37 cellular contexts compared by ENCODE assay signal in genomic region chr19:50869479-50869878, GRCh38. TPM values are rescaled to one million over a fixed set of nuclear protein-coding genes. Genes with fewer than 3 reads are reported as not detected.
"Had no signal": no experiment of that assay in that cellular context is flagged by ENCODE, and none has a peak within 500 bp of the region (broad histone marks: within the 10 kb centered on the region; RNA-seq: fewer than 3 reads in every experiment).

No MANE protein-coding gene starts in this region.

- H3K4me3 ChIP-seq: heart right ventricle, hepatocyte, left ventricle myocardium inferior, neural progenitor cell, right atrium auricular region, right lobe of liver, smooth muscle cell, thyroid gland, transverse colon, upper lobe of left lung, vagina had no signal

- H3K9me3 ChIP-seq: heart right ventricle, left ventricle myocardium inferior, neutrophil, right atrium auricular region, right lobe of liver, testis, thyroid gland, transverse colon, upper lobe of left lung, vagina had no signal

- H3K36me3 Mint-ChIP-seq: memory B cell; natural killer cell; neural progenitor cell; stimulated activated memory B cell treated with anti-CD40 and anti-IgM and Interleukin-4, amounts not matched to agents 10 μg/mL and 1 μg/mL and 100 μg/mL, for 72 hours had no signal

- H3K27ac Mint-ChIP-seq: memory B cell; natural killer cell; nephron progenitor cell; neural progenitor cell; stimulated activated memory B cell treated with anti-CD40 and anti-IgM and Interleukin-4, amounts not matched to agents 10 μg/mL and 1 μg/mL and 100 μg/mL, for 72 hours; stimulated activated naive CD8-positive, alpha-beta T cell treated with anti-CD3 and anti-CD28 coated beads, Interleukin-15, amount 100 ng/mL, for 72 hours had no signal

- H3K27me3 ChIP-seq: right atrium auricular region, right lobe of liver, testis, thyroid gland, upper lobe of left lung, vagina had no signal

- H3K4me3 Mint-ChIP-seq: memory B cell; natural killer cell; nephron progenitor cell; neural progenitor cell; stimulated activated memory B cell treated with anti-CD40 and anti-IgM and Interleukin-4, amounts not matched to agents 10 μg/mL and 1 μg/mL and 100 μg/mL, for 72 hours; stimulated activated naive CD8-positive, alpha-beta T cell treated with anti-CD3 and anti-CD28 coated beads, Interleukin-15, amount 100 ng/mL, for 72 hours had no signal

- ATAC-seq: heart right ventricle; natural killer cell; right lobe of liver; stimulated activated memory B cell treated with anti-CD40 and anti-IgM and Interleukin-4, amounts not matched to agents 10 μg/mL and 1 μg/mL and 100 μg/mL, for 72 hours; stimulated activated naive CD8-positive, alpha-beta T cell treated with anti-CD3 and anti-CD28 coated beads, Interleukin-15, amount 100 ng/mL, for 72 hours had no signal

- H3K36me3 ChIP-seq: heart right ventricle, left ventricle myocardium inferior, neural progenitor cell, neutrophil, right atrium auricular region, right lobe of liver, thyroid gland, transverse colon, upper lobe of left lung, vagina had no signal

- H3K4me1 ChIP-seq: heart right ventricle, left ventricle myocardium inferior, neural progenitor cell, parathyroid adenoma, right atrium auricular region, right lobe of liver, testis, transverse colon, upper lobe of left lung, vagina had no signal

- H3K4me1 Mint-ChIP-seq: memory B cell; natural killer cell; nephron progenitor cell; neural progenitor cell; stimulated activated memory B cell treated with anti-CD40 and anti-IgM and Interleukin-4, amounts not matched to agents 10 μg/mL and 1 μg/mL and 100 μg/mL, for 72 hours; stimulated activated naive CD8-positive, alpha-beta T cell treated with anti-CD3 and anti-CD28 coated beads, Interleukin-15, amount 100 ng/mL, for 72 hours had no signal

- H3K9me3 Mint-ChIP-seq: memory B cell; natural killer cell; nephron progenitor cell; neural progenitor cell; stimulated activated naive CD8-positive, alpha-beta T cell treated with anti-CD3 and anti-CD28 coated beads, Interleukin-15, amount 100 ng/mL, for 72 hours had no signal

- DNase-seq: heart right ventricle; kidney; left ventricle myocardium inferior; midbrain; natural killer cell; nephron progenitor cell; occipital lobe; right lobe of liver; stimulated activated CD4-positive, alpha-beta T cell treated with anti-CD3 and anti-CD28 coated beads, Interleukin-1b, Interleukin-23, amount 100 ng/mL, for 48 hours; stimulated activated CD4-positive, alpha-beta T cell treated with anti-CD3 and anti-CD28 coated beads, Interleukin-2, amount 100 ng/mL, for 48 hours; stimulated activated CD4-positive, alpha-beta T cell treated with anti-CD3 and anti-CD28 coated beads, Interleukin-4, amount 100 ng/mL, for 4 hours; stimulated activated CD8-positive, alpha-beta memory T cell treated with anti-CD3 and anti-CD28 coated beads, Interleukin-4, amount 100 ng/mL, for 48 hours; stimulated activated naive CD4-positive, alpha-beta T cell treated with Interleukin-2 at 50 U/mL for 16 hours; stimulated activated naive CD8-positive, alpha-beta T cell treated with anti-CD3 and anti-CD28 coated beads, Interleukin-15, amount 100 ng/mL, for 72 hours; testis; thyroid gland; transverse colon; upper lobe of left lung had no signal

- H3K27ac ChIP-seq: heart right ventricle, hepatocyte, left ventricle myocardium inferior, neural progenitor cell, neutrophil, parathyroid adenoma, right atrium auricular region, right lobe of liver, testis, thyroid gland, transverse colon, upper lobe of left lung, vagina had no signal

RNA-seq across cellular contexts. Expression of gene KLK2, which starts 3.8 kb away (rescaled TPM):
- total RNA-seq: heart right ventricle, hepatocyte, kidney, left ventricle myocardium inferior, lung microvascular endothelial cell, mesenteric fat pad, mucosa of gallbladder, natural killer cell, occipital lobe, osteocyte, posterior vena cava, pulmonary artery endothelial cell, renal cortical epithelial cell, right atrium auricular region, right lobe of liver, skeletal muscle tissue, smooth muscle cell, upper lobe of left lung, urinary bladder, vagina had no signal
- polyA plus RNA-seq: heart right ventricle, hepatocyte, smooth muscle cell, urinary bladder had no signal

RNA-seq across cellular contexts. Expression of gene KLK3, which starts 14.8 kb away (rescaled TPM):
- total RNA-seq: heart right ventricle, hepatocyte, kidney, left ventricle myocardium inferior, lung microvascular endothelial cell, mesenteric fat pad, mucosa of gallbladder, natural killer cell, occipital lobe, osteocyte, posterior vena cava, pulmonary artery endothelial cell, renal cortical epithelial cell, right atrium auricular region, right lobe of liver, skeletal muscle tissue, smooth muscle cell, urinary bladder, vagina had no signal
- polyA plus RNA-seq: heart right ventricle, hepatocyte, smooth muscle cell, urinary bladder had no signal

RNA-seq across cellular contexts. Expression of gene KLK15, which starts 36.1 kb away (rescaled TPM):
- total RNA-seq: heart right ventricle, hepatocyte, kidney, left ventricle myocardium inferior, lower leg skin, lung microvascular endothelial cell, mesenteric fat pad, mucosa of gallbladder, natural killer cell, occipital lobe, osteocyte, posterior vena cava, pulmonary artery endothelial cell, renal cortical epithelial cell, right atrium auricular region, right lobe of liver, skeletal muscle tissue, smooth muscle cell, upper lobe of left lung, urinary bladder, vagina had no signal
- polyA plus RNA-seq: heart right ventricle, hepatocyte, smooth muscle cell, urinary bladder had no signal

RNA-seq across cellular contexts. Expression of gene KLK4, which starts 41.7 kb away (rescaled TPM):
- total RNA-seq: heart right ventricle, hepatocyte, kidney, left ventricle myocardium inferior, lung microvascular endothelial cell, mesenteric fat pad, mucosa of gallbladder, natural killer cell, occipital lobe, osteocyte, posterior vena cava, pulmonary artery endothelial cell, renal cortical epithelial cell, right atrium auricular region, right lobe of liver, skeletal muscle tissue, smooth muscle cell, upper lobe of left lung, urinary bladder, vagina had no signal
- polyA plus RNA-seq: heart right ventricle, urinary bladder had no signal

RNA-seq across cellular contexts. Expression of gene KLK1, which starts 45.9 kb away (rescaled TPM):
- total RNA-seq: lung microvascular endothelial cell, natural killer cell, occipital lobe, osteocyte, pulmonary artery endothelial cell, renal cortical epithelial cell, right lobe of liver, skeletal muscle tissue, urinary bladder, vagina had no signal
- polyA plus RNA-seq: smooth muscle cell had no signal
